Comparison of ENCODE assay signal across 1 cellular context in the genomic region with DNA sequence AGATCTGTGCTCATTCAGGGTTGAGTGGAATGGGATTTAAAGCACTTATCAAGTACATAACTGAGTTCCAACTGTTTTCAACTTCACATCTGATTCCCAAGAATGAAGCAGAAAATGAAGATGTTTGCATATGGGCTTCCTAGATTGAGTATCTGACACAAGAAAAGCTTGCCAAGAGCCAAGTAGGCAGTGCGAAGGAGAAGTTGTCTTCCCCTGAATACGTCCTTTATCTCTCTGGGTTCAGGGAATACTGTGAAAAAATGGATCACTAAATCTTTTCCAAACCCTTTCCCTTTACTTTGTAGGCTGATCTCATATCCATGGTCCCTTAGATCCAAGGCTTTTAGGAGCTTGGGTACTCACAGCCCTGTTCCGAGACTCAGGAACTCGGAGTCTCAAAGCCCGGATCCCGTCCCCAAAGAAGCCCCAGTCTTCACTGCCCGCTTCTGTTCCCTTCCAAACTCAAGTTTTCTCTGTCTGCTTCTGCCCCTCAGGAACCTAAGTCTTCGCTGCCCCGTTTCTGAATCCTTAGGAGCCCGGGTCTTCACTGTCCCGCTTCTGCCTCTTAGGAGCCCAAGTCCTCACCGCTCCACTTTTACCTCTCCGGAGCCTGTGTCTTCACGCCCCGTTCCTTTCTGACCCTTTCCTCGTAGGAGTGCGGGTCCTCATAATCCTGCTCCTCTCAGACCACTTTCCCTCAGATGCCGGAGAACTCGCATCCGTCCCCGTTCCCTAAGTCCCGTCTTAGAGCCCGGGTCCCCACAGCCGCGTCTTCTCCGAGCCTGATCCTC.
TF ChIP-seq lines count a peak whose summit lies in the region.

No MANE protein-coding gene starts in this region.

TF ChIP-seq in HEK293T, 16 proteins besides CTCF, POLR2A, EP300 and RAD21:
- TF ChIP-seq SUZ12 (IDR thresholded peaks at IDR 0.05): no peak
- no peak for TF ChIP-seq LEF1 (IDR thresholded peaks at IDR 0.05; ENCODE audit: borderline replicate concordance)
- TF ChIP-seq FOXM1 (IDR thresholded peaks at IDR 0.05; ENCODE audit: borderline replicate concordance): no peak
- no peak for TF ChIP-seq NFRKB (IDR thresholded peaks at IDR 0.05)
- no peak for TF ChIP-seq PKNOX1 (IDR thresholded peaks at IDR 0.05)
- no peak for TF ChIP-seq CTBP1 (IDR thresholded peaks at IDR 0.05; ENCODE audit: borderline replicate concordance)
- TF ChIP-seq ELF4 (IDR thresholded peaks at IDR 0.05): no peak
- no peak for TF ChIP-seq ZNF384 (IDR thresholded peaks at IDR 0.05)
- TF ChIP-seq FOXK2 (IDR thresholded peaks at IDR 0.05): no peak
- no peak for TF ChIP-seq L3MBTL2 (conservative IDR thresholded peaks at IDR 0.05)
- no peak for TF ChIP-seq SP1 (IDR thresholded peaks at IDR 0.05)
- no peak for TF ChIP-seq FOXA1 (IDR thresholded peaks at IDR 0.05)
- no peak for TF ChIP-seq TARDBP (IDR thresholded peaks at IDR 0.05)
- TF ChIP-seq HDGF (IDR thresholded peaks at IDR 0.05; ENCODE audit: borderline replicate concordance): no peak
- no peak for TF ChIP-seq BHLHE40 (IDR thresholded peaks at IDR 0.05; ENCODE audit: borderline replicate concordance)
- TF ChIP-seq ARNT (IDR thresholded peaks at IDR 0.05): no peak
